In the genomic region with DNA sequence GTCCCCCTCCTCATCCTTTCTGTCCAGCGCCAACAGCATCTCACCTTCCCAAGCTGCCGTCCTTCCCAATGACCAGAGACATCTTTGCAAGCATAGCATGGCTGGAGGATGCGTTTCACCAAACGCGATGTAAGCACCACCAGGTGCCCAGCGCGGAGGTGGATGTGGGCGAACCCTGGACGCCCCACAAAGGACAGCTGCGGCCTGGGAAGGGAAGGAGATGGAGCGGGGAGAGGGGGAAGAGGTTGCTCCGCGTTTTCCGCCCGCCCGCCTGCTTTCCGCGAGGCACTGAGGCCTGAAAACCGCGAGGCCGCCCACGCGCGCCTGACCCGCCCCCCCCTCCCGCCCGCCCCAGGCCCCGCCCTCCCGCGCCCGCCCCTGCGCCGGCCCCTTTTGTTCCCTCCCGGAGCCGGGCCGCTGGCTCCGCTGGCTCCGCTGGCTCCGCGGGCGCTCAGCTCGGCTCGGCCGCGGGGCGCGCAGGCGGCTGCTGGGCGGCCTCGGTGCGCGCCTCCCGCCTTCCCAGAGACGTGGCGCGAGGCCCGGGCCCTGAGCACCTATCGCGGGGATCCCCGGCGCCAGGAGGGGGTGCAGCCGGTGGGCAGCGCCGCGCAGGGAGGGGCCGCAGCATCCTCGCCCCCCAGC, we compare ENCODE assay signal across 8 cellular contexts. TPM values are rescaled to one million over a fixed set of nuclear protein-coding genes. Genes with fewer than 3 reads are reported as not detected.
DNase-seq lines count a peak whose midpoint lies in the region; ATAC-seq and TF ChIP-seq lines count a peak whose summit lies in the region.

A gene (plus strand): TSS at position 390 of the 642 bp plus-strand sequence. CDS start 28,140 bp downstream, outside the sequence.

- TF ChIP-seq CTCF in HFFc6 (IDR thresholded peaks at IDR 0.05) (no peak), chondrocyte (IDR thresholded peaks at IDR 0.05) (no peak), kidney epithelial cell (IDR thresholded peaks at IDR 0.05; ENCODE audit: insufficient read depth, low read length, poor library complexity, severe bottlenecking) (no peak)

- no peaks in the 10 kb centered on the region for H3K36me3 ChIP-seq in kidney epithelial cell (ENCODE audit: control insufficient read depth, insufficient read depth, low read length)

- intact Hi-C loops in activated CD4-positive, alpha-beta T cell treated with anti-CD3 and anti-CD28 coated beads for 36 hours (cut with DNase I, micrococcal nuclease) = loop anchor here (1.0 to 5.0 kb wide), 4 partner anchors 20 to 115 kb away; a partner anchor contains a TSS

- H3K27me3 ChIP-seq in kidney epithelial cell (ENCODE audit: control insufficient read depth, insufficient read depth, low read length) = no peaks in the 10 kb centered on the region

- H3K27me3 Mint-ChIP-seq in HFFc6 (ENCODE audit: insufficient read depth) (no peaks in the 10 kb centered on the region), chondrocyte (ENCODE audit: low read depth) (no peaks in the 10 kb centered on the region)
- H3K27me3 Mint-ChIP-seq in activated CD4-positive, alpha-beta T cell treated with anti-CD3 and anti-CD28 coated beads for 36 hours = peaks cover 15% of the 10 kb centered on the region

- H3K4me3 Mint-ChIP-seq in HFFc6 (peak within 1 kb of the TSS; percentile 86), chondrocyte (ENCODE audit: unreplicated experiment) (peak within 1 kb of the TSS; percentile 75)
- H3K4me3 Mint-ChIP-seq in activated CD4-positive, alpha-beta T cell treated with anti-CD3 and anti-CD28 coated beads for 36 hours = peak within 1 kb of the TSS; percentile 73

- DNase-seq in ELF-1 (ENCODE audit: low read depth, low spot score) (peak; percentile 69), HFFc6 (peak; percentile 59), NCI-H2171 treated with DMSO at 0.1 percent for 48 hours (lab: John Stamatoyannopoulos, UW) (peak; percentile 68), chondrocyte (ENCODE audit: low spot score) (no peak), kidney epithelial cell (ENCODE audit: low read depth) (no peak)
- peak; percentile 87 for DNase-seq in activated CD4-positive, alpha-beta T cell treated with anti-CD3 and anti-CD28 coated beads for 36 hours
- peak; percentile 63 to 73 for DNase-seq in stimulated activated CD4-positive, alpha-beta T cell treated with anti-CD3 and anti-CD28 coated beads, Interleukin-15, amount 100 ng/mL, for 1 hour (ENCODE audit: low read depth in 1 of 2, low spot score in 1 of 2)
- DNase-seq in NK-92 treated with Interleukin-12 subunit alpha and Interleukin-12 subunit beta, amount 100 ng/mL, for 24 hours (lab: John Stamatoyannopoulos, UW) = no peak

- POLR2A ChIA-PET in activated CD4-positive, alpha-beta T cell treated with anti-CD3 and anti-CD28 coated beads for 36 hours (lab: Charles Lee) = no interaction called here

- peak; percentile 93 for ATAC-seq in activated CD4-positive, alpha-beta T cell treated with anti-CD3 and anti-CD28 coated beads for 36 hours

- CTCF ChIA-PET in activated CD4-positive, alpha-beta T cell treated with anti-CD3 and anti-CD28 coated beads for 36 hours (lab: Charles Lee) = interaction anchor here (1.2 to 3.3 kb wide), 3 partner anchors 13 to 83 kb away, joined by 3 to 13 read pairs (median 3); no protein-coding TSS in a partner anchor

- H3K36me3 Mint-ChIP-seq in HFFc6 (ENCODE audit: low read depth) (no peaks in the 10 kb centered on the region), chondrocyte (ENCODE audit: low read depth) (no peaks in the 10 kb centered on the region)
- no peaks in the 10 kb centered on the region for H3K36me3 Mint-ChIP-seq in activated CD4-positive, alpha-beta T cell treated with anti-CD3 and anti-CD28 coated beads for 36 hours (ENCODE audit: low read depth)

- H3K9me3 Mint-ChIP-seq in HFFc6 (no peaks in the 10 kb centered on the region), chondrocyte (ENCODE audit: low read depth) (no peaks in the 10 kb centered on the region)
- no peaks in the 10 kb centered on the region for H3K9me3 Mint-ChIP-seq in activated CD4-positive, alpha-beta T cell treated with anti-CD3 and anti-CD28 coated beads for 36 hours (ENCODE audit: low read depth)

- H3K4me1 Mint-ChIP-seq in HFFc6 (ENCODE audit: low read depth) = peaks cover 44% of the 10 kb centered on the region
- H3K4me1 Mint-ChIP-seq in activated CD4-positive, alpha-beta T cell treated with anti-CD3 and anti-CD28 coated beads for 36 hours = peaks cover 16% of the 10 kb centered on the region
- peaks cover 30% of the 10 kb centered on the region for H3K4me1 Mint-ChIP-seq in chondrocyte (ENCODE audit: low read depth)

- H3K27ac Mint-ChIP-seq in HFFc6 (peak within 1 kb of the TSS; percentile 85), chondrocyte (ENCODE audit: unreplicated experiment) (peak within 1 kb of the TSS; percentile 22)
- peak within 1 kb of the TSS; percentile 60 for H3K27ac Mint-ChIP-seq in activated CD4-positive, alpha-beta T cell treated with anti-CD3 and anti-CD28 coated beads for 36 hours

- peak within 1 kb of the TSS; percentile 69 for H3K4me3 ChIP-seq in kidney epithelial cell (ENCODE audit: low read depth, low read length)

RNA-seq across cellular contexts. Expression of the gene that starts here (rescaled TPM):
- 10 to 100 TPM; 27.9 to 37.5 (median 34.5) TPM for total RNA-seq in HFFc6 (2021; fragmentation: NEBNext Ultra II Directional; extraction: Animal tissue kit (Norgen Biotek cat#: 25700))
- 1 to 10 TPM; 1.4 to 1.8 TPM for total RNA-seq in activated CD4-positive, alpha-beta T cell treated with anti-CD3 and anti-CD28 coated beads for 36 hours
- 27.0 to 33.0 TPM (median 32.6 TPM) in 3 replicates for total RNA-seq in chondrocyte
- 46.3 and 54.1 TPM in 2 replicates for total RNA-seq in kidney epithelial cell

Comparison
In these comparisons a context has a peak if more than half of its experiments do, and no peak if none do; other contexts are left out.
1. RNA of the gene that starts here (total RNA-seq): 46.3 to 54.1 TPM in kidney epithelial cell, 27.9 to 37.5 TPM in HFFc6 and 27.0 to 33.0 TPM in chondrocyte; 1.4 to 1.8 TPM in activated CD4-positive, alpha-beta T cell treated with anti-CD3 and anti-CD28 coated beads for 36 hours; every median in the first group is over 10 times any median in the second.
2. DNase-seq: peak in ELF-1 (single experiment), HFFc6 (single experiment), NCI-H2171 treated with DMSO at 0.1 percent for 48 hours (single experiment), activated CD4-positive, alpha-beta T cell treated with anti-CD3 and anti-CD28 coated beads for 36 hours (single experiment) and stimulated activated CD4-positive, alpha-beta T cell treated with anti-CD3 and anti-CD28 coated beads, Interleukin-15, amount 100 ng/mL, for 1 hour (2 of 2); none in chondrocyte (single experiment), kidney epithelial cell (single experiment) and NK-92 treated with Interleukin-12 subunit alpha and Interleukin-12 subunit beta, amount 100 ng/mL, for 24 hours (single experiment).
3. H3K27ac Mint-ChIP-seq: peak in every context shown above with its lines; median percentile 85 in HFFc6; 60 in activated CD4-positive, alpha-beta T cell treated with anti-CD3 and anti-CD28 coated beads for 36 hours; 22 in chondrocyte.
4. Peak in every context shown above with its lines, with median percentiles within 50 percentile points of each other: H3K4me3 Mint-ChIP-seq.